In the genomic region with DNA sequence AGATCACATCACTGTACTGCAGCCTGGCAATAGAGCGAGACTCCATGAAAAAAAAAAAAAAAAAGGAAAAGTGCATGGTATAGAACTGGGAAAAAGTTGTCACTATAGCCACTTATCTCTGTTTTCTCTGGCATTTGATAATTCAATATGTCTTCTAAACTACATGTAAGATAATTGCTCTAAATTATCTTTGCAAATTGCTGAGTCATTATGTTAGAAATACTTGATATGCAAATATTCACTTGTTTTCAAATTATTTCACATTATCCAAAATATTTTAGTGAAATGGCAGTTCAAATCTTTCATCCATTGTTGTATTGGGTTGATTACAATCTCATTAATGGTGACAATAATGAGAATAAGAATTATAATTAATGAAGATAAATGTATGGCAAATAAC, we compare ENCODE assay signal across 2 cellular contexts.
TF ChIP-seq lines count a peak whose summit lies in the region.

No MANE protein-coding gene starts in this region.

TF ChIP-seq in HepG2, 621 proteins besides CTCF, POLR2A, EP300 and RAD21 (continued from another document):
- TF ChIP-seq HOMEZ (CRISPR knock-in tag; IDR thresholded peaks at IDR 0.05; ENCODE audit: low read depth), result no peak
- TF ChIP-seq NFE2L2 (IDR thresholded peaks at IDR 0.05; ENCODE audit: low read length), result peak; percentile 81
- peak; percentile 73 for TF ChIP-seq MAFF (IDR thresholded peaks at IDR 0.05; ENCODE audit: low read depth, low read length)
TF ChIP-seq in HepG2: peak in this region for 3.

TF ChIP-seq in HCT116, 20 proteins besides CTCF, POLR2A, EP300 and RAD21 (continued from another document):
- TF ChIP-seq, protein P1, sequence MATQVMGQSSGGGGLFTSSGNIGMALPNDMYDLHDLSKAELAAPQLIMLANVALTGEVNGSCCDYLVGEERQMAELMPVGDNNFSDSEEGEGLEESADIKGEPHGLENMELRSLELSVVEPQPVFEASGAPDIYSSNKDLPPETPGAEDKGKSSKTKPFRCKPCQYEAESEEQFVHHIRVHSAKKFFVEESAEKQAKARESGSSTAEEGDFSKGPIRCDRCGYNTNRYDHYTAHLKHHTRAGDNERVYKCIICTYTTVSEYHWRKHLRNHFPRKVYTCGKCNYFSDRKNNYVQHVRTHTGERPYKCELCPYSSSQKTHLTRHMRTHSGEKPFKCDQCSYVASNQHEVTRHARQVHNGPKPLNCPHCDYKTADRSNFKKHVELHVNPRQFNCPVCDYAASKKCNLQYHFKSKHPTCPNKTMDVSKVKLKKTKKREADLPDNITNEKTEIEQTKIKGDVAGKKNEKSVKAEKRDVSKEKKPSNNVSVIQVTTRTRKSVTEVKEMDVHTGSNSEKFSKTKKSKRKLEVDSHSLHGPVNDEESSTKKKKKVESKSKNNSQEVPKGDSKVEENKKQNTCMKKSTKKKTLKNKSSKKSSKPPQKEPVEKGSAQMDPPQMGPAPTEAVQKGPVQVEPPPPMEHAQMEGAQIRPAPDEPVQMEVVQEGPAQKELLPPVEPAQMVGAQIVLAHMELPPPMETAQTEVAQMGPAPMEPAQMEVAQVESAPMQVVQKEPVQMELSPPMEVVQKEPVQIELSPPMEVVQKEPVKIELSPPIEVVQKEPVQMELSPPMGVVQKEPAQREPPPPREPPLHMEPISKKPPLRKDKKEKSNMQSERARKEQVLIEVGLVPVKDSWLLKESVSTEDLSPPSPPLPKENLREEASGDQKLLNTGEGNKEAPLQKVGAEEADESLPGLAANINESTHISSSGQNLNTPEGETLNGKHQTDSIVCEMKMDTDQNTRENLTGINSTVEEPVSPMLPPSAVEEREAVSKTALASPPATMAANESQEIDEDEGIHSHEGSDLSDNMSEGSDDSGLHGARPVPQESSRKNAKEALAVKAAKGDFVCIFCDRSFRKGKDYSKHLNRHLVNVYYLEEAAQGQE (IDR thresholded peaks at IDR 0.05; ENCODE audit: low read depth), result no peak
- TF ChIP-seq ZNF274 (IDR thresholded peaks at IDR 0.05; ENCODE audit: low read depth, low read length) (no peak), CBX3 (IDR thresholded peaks at IDR 0.05; ENCODE audit: low read depth) (no peak), TCF7L2 (IDR thresholded peaks at IDR 0.05; ENCODE audit: borderline replicate concordance, extremely low read depth, insufficient read depth, insufficient read length) (no peak), SRF (IDR thresholded peaks at IDR 0.05; ENCODE audit: low read depth) (no peak), ATF3 (IDR thresholded peaks at IDR 0.05) (no peak), YY1 (IDR thresholded peaks at IDR 0.05; ENCODE audit: extremely low read depth, insufficient replicate concordance, low read depth, low read length) (no peak), SP1 (IDR thresholded peaks at IDR 0.05; ENCODE audit: low read depth) (no peak), CEBPB (IDR thresholded peaks at IDR 0.05; ENCODE audit: low read depth) (no peak), EGR1 (IDR thresholded peaks at IDR 0.05; ENCODE audit: low read depth) (no peak), MAX (IDR thresholded peaks at IDR 0.05) (no peak), EZH2 (IDR thresholded peaks at IDR 0.05) (no peak), POLR2AphosphoS5 (IDR thresholded peaks at IDR 0.05; ENCODE audit: low read depth, low read length) (no peak), EZH2phosphoT487 (IDR thresholded peaks at IDR 0.05; ENCODE audit: borderline replicate concordance) (no peak)
TF ChIP-seq in HCT116: peak in this region for 0.
